In the genomic region with DNA sequence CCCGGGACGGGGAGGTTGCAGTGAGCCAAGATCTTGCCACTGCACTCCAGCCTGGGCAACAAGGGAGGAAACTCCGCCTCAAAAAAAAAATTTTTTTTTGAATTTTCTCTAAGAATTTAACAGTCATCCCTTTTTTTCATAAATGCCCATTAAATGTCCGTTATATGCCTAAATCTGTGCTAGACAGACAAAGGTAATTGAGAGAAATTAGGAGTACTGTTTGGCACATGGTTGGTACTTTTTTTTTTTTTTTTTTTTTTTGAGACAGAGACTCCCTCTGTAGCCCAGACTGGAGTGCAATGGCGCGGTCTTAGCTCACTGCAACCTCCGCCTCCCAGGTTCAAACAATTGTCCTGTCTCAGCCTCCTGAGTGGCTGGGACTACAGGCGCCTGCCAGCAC, we compare ENCODE assay signal across 9 cellular contexts. TPM values are rescaled to one million over a fixed set of nuclear protein-coding genes. Genes with fewer than 3 reads are reported as not detected.
DNase-seq lines count a peak whose midpoint lies in the region; ATAC-seq and TF ChIP-seq lines count a peak whose summit lies in the region.
"Had no signal": no experiment of that assay in that cellular context is flagged by ENCODE, and none has a peak within 500 bp of the region (broad histone marks: within the 10 kb centered on the region; RNA-seq: fewer than 3 reads in every experiment).

No MANE protein-coding gene starts in this region.

- peaks cover 13% of the 10 kb centered on the region for H3K36me3 ChIP-seq in DND-41 (ENCODE audit: insufficient read depth, low read length)
- H3K36me3 ChIP-seq: transverse colon had no signal

- H3K4me1 ChIP-seq in DND-41 (ENCODE audit: insufficient read depth, low read length), result peaks cover 47% of the 10 kb centered on the region

- H3K27ac ChIP-seq in DND-41 (ENCODE audit: low read length), result no peak overlapping the region

- H3K4me2 ChIP-seq in DND-41 (ENCODE audit: insufficient read depth, low read length), result peak overlapping the region; percentile 86

- no peaks in the 10 kb centered on the region for H3K36me3 Mint-ChIP-seq in neural crest cell (ENCODE audit: low read depth)

- in situ Hi-C loops in astrocyte of the cerebellum (cut with HindIII; ENCODE audit: low sequenced_read_pairs), result loop anchor here (10.0 kb wide), 1 partner anchor 64 kb away; no protein-coding TSS in a partner anchor

- peak overlapping the region in 1 of 2 experiments; percentile 98; a peak in 2 of 4 replicates for H3K4me3 ChIP-seq in DND-41 (ENCODE audit: low read depth in 1 of 2, low read length in 2 of 2)
- peak overlapping the region; percentile 96 for H3K4me3 ChIP-seq in LNCaP clone FGC (ENCODE audit: low read depth, low read length)
- H3K4me3 ChIP-seq in astrocyte of the cerebellum (ENCODE audit: low read depth, low read length), result peak overlapping the region; percentile 97

- no peaks in the 10 kb centered on the region for H3K27me3 ChIP-seq in DND-41 (ENCODE audit: insufficient read depth, low read length, poor library complexity)
- H3K27me3 ChIP-seq: transverse colon had no signal

- peak overlapping the region; percentile 92 for H3K4me3 Mint-ChIP-seq in neural crest cell

- H3K9ac ChIP-seq in DND-41 (ENCODE audit: low read depth, low read length), result peak overlapping the region; percentile 96

- H3K9me3 ChIP-seq in DND-41 (ENCODE audit: insufficient read depth, low read length, severe bottlenecking), result no peaks in the 10 kb centered on the region
- H3K9me3 ChIP-seq: transverse colon had no signal

- peaks cover 33% of the 10 kb centered on the region for H4K20me1 ChIP-seq in DND-41 (ENCODE audit: insufficient read depth, low read length)

- H3K79me2 ChIP-seq in DND-41 (ENCODE audit: insufficient read depth, low read length), result peaks cover 73% of the 10 kb centered on the region

- no peak overlapping the region for H2AFZ ChIP-seq in DND-41 (ENCODE audit: low read depth, low read length)

- no peak for ATAC-seq in DND-41 (ENCODE audit: insufficient read depth, low read depth)

- H3K27me3 Mint-ChIP-seq in neural crest cell (ENCODE audit: low read depth), result no peaks in the 10 kb centered on the region

- DNase-seq in DND-41 (no peak), LNCaP clone FGC (ENCODE audit: low read depth) (no peak), astrocyte of the cerebellum (ENCODE audit: low read depth) (no peak), neural crest cell (ENCODE audit: low read depth, low spot score) (no peak), GOT3 (lab: John Stamatoyannopoulos, UW) (no peak), NCI-H2171 treated with DMSO at 0.1 percent for 48 hours (lab: John Stamatoyannopoulos, UW) (no peak)
- no peak for DNase-seq in stimulated activated CD4-positive, alpha-beta T cell treated with anti-CD3 and anti-CD28 coated beads, Interleukin-4, amount 100 ng/mL, for 1 hour
- DNase-seq: SHP77 treated with DMSO at 0.1 percent for 48 hours, transverse colon had no signal

- no peak overlapping the region for H3K27ac Mint-ChIP-seq in neural crest cell (ENCODE audit: unreplicated experiment)

- TF ChIP-seq CTCF in DND-41 (IDR thresholded peaks at IDR 0.05; ENCODE audit: borderline replicate concordance, extremely low read depth, low read length, poor library complexity, severe bottlenecking) (no peak), LNCaP clone FGC (IDR thresholded peaks at IDR 0.05; ENCODE audit: control insufficient read depth, extremely low read depth, insufficient read depth) (no peak), astrocyte of the cerebellum (IDR thresholded peaks at IDR 0.05; ENCODE audit: low read depth, low read length, missing control alignments) (no peak), neural crest cell (conservative IDR thresholded peaks at IDR 0.05) (no peak)

- peaks cover 28% of the 10 kb centered on the region for H3K4me1 Mint-ChIP-seq in neural crest cell

- no peaks in the 10 kb centered on the region for H3K9me3 Mint-ChIP-seq in neural crest cell

RNA-seq across cellular contexts. Expression of a gene that starts 1.7 kb away (rescaled TPM):
- 65.5 and 67.4 TPM in 2 replicates for total RNA-seq in neural crest cell

RNA-seq across cellular contexts. Expression of a gene that starts 4.9 kb away (rescaled TPM):
- 67.2 and 73.3 TPM in 2 replicates for total RNA-seq in neural crest cell

RNA-seq across cellular contexts. Expression of a gene that starts 33.3 kb away (rescaled TPM):
- total RNA-seq in neural crest cell, result 27.4 and 32.7 TPM in 2 replicates
